ENCODE assay signal across 8 cellular contexts in genomic region chr19:18418725-18419194, GRCh38. TPM values are rescaled to one million over a fixed set of nuclear protein-coding genes. Genes with fewer than 3 reads are reported as not detected.
A peak's percentile ranks its signal among the peaks of the same experiment; 100 is the strongest.
DNase-seq lines count a peak whose midpoint lies in the region; ATAC-seq and TF ChIP-seq lines count a peak whose summit lies in the region.

No MANE protein-coding gene starts in this region.

- 7 to 9% (median 8%) methylated on average over 30 of the region's 30 CpGs for WGBS in psoas muscle, 3 donors

- H3K9me3 Mint-ChIP-seq in CD8-positive, alpha-beta memory T cell: no peaks in the 10 kb centered on the region
- no peaks in the 10 kb centered on the region for H3K9me3 Mint-ChIP-seq in activated CD8-positive, alpha-beta T cell treated with anti-CD3 and anti-CD28 coated beads, Interleukin-2, amount 10 ng/mL, durations not matched to agents 7 days and 5 days (ENCODE audit: insufficient read depth)
- peaks cover 22% of the 10 kb centered on the region for H3K9me3 Mint-ChIP-seq in glutamatergic neuron (ENCODE audit: unreplicated experiment)

- peak overlapping the region; percentile 84 to 91 (median 88) for H3K4me3 Mint-ChIP-seq in CD8-positive, alpha-beta memory T cell
- H3K4me3 Mint-ChIP-seq in activated CD8-positive, alpha-beta T cell treated with anti-CD3 and anti-CD28 coated beads, Interleukin-2, amount 10 ng/mL, durations not matched to agents 7 days and 5 days: peak overlapping the region; percentile 74
- H3K4me3 Mint-ChIP-seq in glutamatergic neuron (ENCODE audit: unreplicated experiment): peak overlapping the region; percentile 82

- H3K27me3 ChIP-seq in CD8-positive, alpha-beta memory T cell (ENCODE audit: insufficient read depth, low read length, poor library complexity, severe bottlenecking): peaks cover 4% of the 10 kb centered on the region
- peaks cover 0 to 5% (median 0%) of the 10 kb centered on the region in 3 donors for H3K27me3 ChIP-seq in psoas muscle (ENCODE audit: insufficient read depth in 3 of 3, low read length in 2 of 3)

- TF ChIP-seq CTCF in glutamatergic neuron (IDR thresholded peaks at IDR 0.05; ENCODE audit: partially characterized antibody, unreplicated experiment): no peak
- TF ChIP-seq CTCF in psoas muscle (IDR thresholded peaks at IDR 0.05): no peak

- H3K27me3 Mint-ChIP-seq in CD8-positive, alpha-beta memory T cell: peaks cover 0 to 6% of the 10 kb centered on the region in 2 donors
- no peaks in the 10 kb centered on the region for H3K27me3 Mint-ChIP-seq in activated CD8-positive, alpha-beta T cell treated with anti-CD3 and anti-CD28 coated beads, Interleukin-2, amount 10 ng/mL, durations not matched to agents 7 days and 5 days (ENCODE audit: low read depth)
- peaks cover 8% of the 10 kb centered on the region for H3K27me3 Mint-ChIP-seq in glutamatergic neuron (ENCODE audit: unreplicated experiment)

- peaks cover 0 to 5% (median 0%) of the 10 kb centered on the region in 3 donors for H3K36me3 Mint-ChIP-seq in CD8-positive, alpha-beta memory T cell
- H3K36me3 Mint-ChIP-seq in activated CD8-positive, alpha-beta T cell treated with anti-CD3 and anti-CD28 coated beads, Interleukin-2, amount 10 ng/mL, durations not matched to agents 7 days and 5 days (ENCODE audit: low read depth): peaks cover 25% of the 10 kb centered on the region
- H3K36me3 Mint-ChIP-seq in glutamatergic neuron (ENCODE audit: unreplicated experiment): no peaks in the 10 kb centered on the region

- H3K9me3 ChIP-seq in CD8-positive, alpha-beta memory T cell (ENCODE audit: low read length): no peaks in the 10 kb centered on the region
- H3K9me3 ChIP-seq in psoas muscle: no peaks in the 10 kb centered on the region

- H3K4me1 Mint-ChIP-seq in CD8-positive, alpha-beta memory T cell: peaks cover 68 to 87% (median 86%) of the 10 kb centered on the region in 3 donors
- H3K4me1 Mint-ChIP-seq in activated CD8-positive, alpha-beta T cell treated with anti-CD3 and anti-CD28 coated beads, Interleukin-2, amount 10 ng/mL, durations not matched to agents 7 days and 5 days (ENCODE audit: low read depth): peaks cover 83% of the 10 kb centered on the region
- peaks cover 29% of the 10 kb centered on the region for H3K4me1 Mint-ChIP-seq in glutamatergic neuron (ENCODE audit: low read depth, unreplicated experiment)

- POLR2A ChIA-PET in CD8-positive, alpha-beta memory T cell (lab: Charles Lee): interaction anchor here (1.0 to 8.3 kb wide), 7 partner anchors 9 to 213 kb away, joined by 3 to 97 read pairs (median 7); partner anchors contain the start of genes ISYNA1 and JUND
- POLR2A ChIA-PET in activated CD8-positive, alpha-beta T cell treated with anti-CD3 and anti-CD28 coated beads, Interleukin-2, amount 10 ng/mL, durations not matched to agents 7 days and 5 days (lab: Charles Lee): interaction anchor here (0.6 to 5.6 kb wide), 6 partner anchors 13 to 471 kb away, joined by 3 to 61 read pairs (median 4); partner anchors contain the start of genes FKBP8, JUND, LSM4 and UPF1

- peak overlapping the region; percentile 92 to 100 (median 96) for H3K27ac Mint-ChIP-seq in CD8-positive, alpha-beta memory T cell
- H3K27ac Mint-ChIP-seq in activated CD8-positive, alpha-beta T cell treated with anti-CD3 and anti-CD28 coated beads, Interleukin-2, amount 10 ng/mL, durations not matched to agents 7 days and 5 days: peak overlapping the region; percentile 94
- H3K27ac Mint-ChIP-seq in glutamatergic neuron (ENCODE audit: unreplicated experiment): peak overlapping the region; percentile 79

- H3K4me1 ChIP-seq in CD8-positive, alpha-beta memory T cell (ENCODE audit: insufficient read depth, low read length): peaks cover 84% of the 10 kb centered on the region
- peaks cover 38% of the 10 kb centered on the region for H3K4me1 ChIP-seq in psoas muscle

- intact Hi-C loops in psoas muscle (cut with DNase I): loop anchor here in 1 of 2 donors (10.0 kb wide), 2 partner anchors 164 to 194 kb away; partner anchors contain the start of gene PDE4C

- H3K36me3 ChIP-seq in CD8-positive, alpha-beta memory T cell (ENCODE audit: insufficient read depth, low read length): no peaks in the 10 kb centered on the region
- no peaks in the 10 kb centered on the region for H3K36me3 ChIP-seq in psoas muscle (ENCODE audit: insufficient read depth in 1 of 2, low read depth in 1 of 2)

- ATAC-seq in HG03354 (IDR thresholded peaks at IDR 0.05; ENCODE audit: poor library complexity, severe bottlenecking, unreplicated experiment) (peak; percentile 9), psoas muscle (peak; percentile 3 to 21 (median 6)), HG02763 (IDR thresholded peaks at IDR 0.05; ENCODE audit: unreplicated experiment) (no peak)
- peak; percentile 27 for ATAC-seq in activated CD8-positive, alpha-beta T cell treated with anti-CD3 and anti-CD28 coated beads, Interleukin-2, amount 10 ng/mL, durations not matched to agents 7 days and 5 days

- CTCF ChIA-PET in CD8-positive, alpha-beta memory T cell (lab: Charles Lee): interaction anchor here (1.0 to 10.5 kb wide), 12 partner anchors 8 to 413 kb away, joined by 3 to 100 read pairs (median 6); partner anchors contain the start of gene UPF1
- CTCF ChIA-PET in activated CD8-positive, alpha-beta T cell treated with anti-CD3 and anti-CD28 coated beads, Interleukin-2, amount 10 ng/mL, durations not matched to agents 7 days and 5 days (lab: Charles Lee): interaction anchor here (0.9 to 2.6 kb wide), 8 partner anchors 10 to 428 kb away, joined by 3 to 18 read pairs (median 6); no protein-coding TSS in a partner anchor

- DNase-seq in CD8-positive, alpha-beta memory T cell: peak in 4 of 5 donors; percentile 40 to 77 (median 62)
- DNase-seq in activated CD8-positive, alpha-beta T cell treated with anti-CD3 and anti-CD28 coated beads, Interleukin-2, amount 10 ng/mL, durations not matched to agents 7 days and 5 days: no peak
- DNase-seq in glutamatergic neuron (peak; percentile 48), psoas muscle (peak; percentile 56 to 75), NCI-H2196 (lab: John Stamatoyannopoulos, UW; ENCODE audit: unreplicated experiment) (no peak)
- DNase-seq in stimulated activated CD4-positive, alpha-beta T cell treated with anti-CD3 and anti-CD28 coated beads, Interleukin-2, amount 100 ng/mL, for 48 hours: no peak

- peak overlapping the region; percentile 83 for H3K27ac ChIP-seq in CD8-positive, alpha-beta memory T cell (ENCODE audit: low read depth, low read length)
- H3K27ac ChIP-seq in psoas muscle: peak overlapping the region; percentile 86

- H3K4me3 ChIP-seq in CD8-positive, alpha-beta memory T cell (ENCODE audit: low read length): peak overlapping the region; percentile 81
- H3K4me3 ChIP-seq in psoas muscle: peak overlapping the region; percentile 84

RNA-seq across cellular contexts. Expression of gene SSBP4, which starts 0.4 kb away (rescaled TPM):
- 100 to 1,000 TPM; 111 to 131 TPM for total RNA-seq in CD8-positive, alpha-beta memory T cell
- polyA plus RNA-seq in CD8-positive, alpha-beta memory T cell: 108 TPM
- 100 to 1,000 TPM; 198 to 204 TPM for total RNA-seq in activated CD8-positive, alpha-beta T cell treated with anti-CD3 and anti-CD28 coated beads, Interleukin-2, amount 10 ng/mL, durations not matched to agents 7 days and 5 days
- 177 TPM for total RNA-seq in glutamatergic neuron (ENCODE audit: unreplicated experiment)
- total RNA-seq in psoas muscle: 10 to 100 TPM; 29.1 to 46.1 (median 29.6) TPM
- 10 to 100 TPM; 25.8 to 37.8 (median 28.6) TPM for polyA plus RNA-seq in psoas muscle

RNA-seq across cellular contexts. Expression of gene ISYNA1, which starts 19.2 kb away (rescaled TPM):
- total RNA-seq in CD8-positive, alpha-beta memory T cell: 10 to 100 TPM; 18.2 to 20.3 TPM
- polyA plus RNA-seq in CD8-positive, alpha-beta memory T cell: 33.2 TPM
- total RNA-seq in activated CD8-positive, alpha-beta T cell treated with anti-CD3 and anti-CD28 coated beads, Interleukin-2, amount 10 ng/mL, durations not matched to agents 7 days and 5 days: 10 to 100 TPM; 26.7 to 33.5 TPM
- total RNA-seq in glutamatergic neuron (ENCODE audit: unreplicated experiment): 111 TPM
- total RNA-seq in psoas muscle: 10 to 100 TPM in 3 of 4 donors, 1 to 10 TPM in 1; 9.8 to 17.0 (median 10.9) TPM
- 1 to 10 TPM; 6.3 to 8.6 (median 8.0) TPM for polyA plus RNA-seq in psoas muscle

RNA-seq across cellular contexts. Expression of gene LRRC25, which starts 21.3 kb away (rescaled TPM):
- under 1 TPM; 0.26 to 0.31 TPM for total RNA-seq in CD8-positive, alpha-beta memory T cell
- not detected for polyA plus RNA-seq in CD8-positive, alpha-beta memory T cell
- under 1 TPM; 0.53 to 0.68 TPM for total RNA-seq in activated CD8-positive, alpha-beta T cell treated with anti-CD3 and anti-CD28 coated beads, Interleukin-2, amount 10 ng/mL, durations not matched to agents 7 days and 5 days
- total RNA-seq in glutamatergic neuron (ENCODE audit: unreplicated experiment): not detected
- total RNA-seq in psoas muscle: 1 to 10 TPM; 2.0 to 4.1 (median 2.4) TPM
- polyA plus RNA-seq in psoas muscle: 1 to 10 TPM in 2 of 3 donors, under 1 TPM in 1; 0.65 to 5.2 (median 1.3) TPM

RNA-seq across cellular contexts. Expression of gene GDF15, which starts 32.8 kb away (rescaled TPM):
- under 1 TPM; 0.28 to 0.29 TPM for total RNA-seq in CD8-positive, alpha-beta memory T cell
- not detected for polyA plus RNA-seq in CD8-positive, alpha-beta memory T cell
- total RNA-seq in activated CD8-positive, alpha-beta T cell treated with anti-CD3 and anti-CD28 coated beads, Interleukin-2, amount 10 ng/mL, durations not matched to agents 7 days and 5 days: not detected
- total RNA-seq in glutamatergic neuron (ENCODE audit: unreplicated experiment) (8.9 TPM), psoas muscle (1 to 10 TPM in 2 of 4 donors, under 1 TPM in 2; 0.50 to 8.5 (median 2.2) TPM)
- polyA plus RNA-seq in psoas muscle: 10 to 100 TPM in 1 of 3 donors, under 1 TPM in 2; 0.27 to 37.1 (median 0.35) TPM

Comparison
In these comparisons a context has a peak if more than half of its experiments do, and no peak if none do; other contexts are left out.
1. DNase-seq: peak in CD8-positive, alpha-beta memory T cell (4 of 5), glutamatergic neuron (single experiment) and psoas muscle (2 of 2); none in activated CD8-positive, alpha-beta T cell treated with anti-CD3 and anti-CD28 coated beads, Interleukin-2, amount 10 ng/mL, durations not matched to agents 7 days and 5 days (single experiment), NCI-H2196 (single experiment) and stimulated activated CD4-positive, alpha-beta T cell treated with anti-CD3 and anti-CD28 coated beads, Interleukin-2, amount 100 ng/mL, for 48 hours (0 of 2).
2. Peak in every context shown above with its lines, with median percentiles within 50 percentile points of each other: H3K27ac Mint-ChIP-seq and H3K4me3 Mint-ChIP-seq.